ENCODE assay signal across 24 cellular contexts in the genomic region with DNA sequence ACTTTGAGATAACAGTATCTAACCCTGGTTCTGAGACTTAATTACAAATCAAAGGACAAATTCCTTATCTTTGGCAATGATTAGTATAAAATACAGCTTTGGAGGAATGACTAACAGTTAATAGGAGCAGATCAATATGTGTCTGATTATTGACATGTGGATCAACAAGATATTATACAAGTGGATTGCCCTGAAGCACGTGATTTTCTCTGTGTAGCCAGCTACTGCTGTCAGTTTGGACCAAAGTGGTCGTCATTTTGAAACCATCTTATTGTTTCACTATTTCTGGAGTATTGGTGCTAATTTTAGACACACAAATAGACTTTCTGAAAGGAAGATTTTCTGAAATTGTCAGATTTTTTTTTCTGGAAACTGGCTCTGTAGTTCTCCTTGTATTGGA.
"Had no signal": no experiment of that assay in that cellular context is flagged by ENCODE, and none has a peak within 500 bp of the region (broad histone marks: within the 10 kb centered on the region; RNA-seq: fewer than 3 reads in every experiment).

No MANE protein-coding gene starts in this region.

- H3K9me3 Mint-ChIP-seq: memory B cell; naive B cell; nephron progenitor cell; stimulated activated naive B cell treated with anti-CD40 and anti-IgM and Interleukin-4, amounts not matched to agents 10 μg/mL and 1 μg/mL and 100 μg/mL, for 72 hours had no signal

- H3K27ac Mint-ChIP-seq: memory B cell; nephron progenitor cell; stimulated activated naive B cell treated with anti-CD40 and anti-IgM and Interleukin-4, amounts not matched to agents 10 μg/mL and 1 μg/mL and 100 μg/mL, for 72 hours; stimulated activated naive CD8-positive, alpha-beta T cell treated with anti-CD3 and anti-CD28 coated beads, Interleukin-15, amount 100 ng/mL, for 72 hours had no signal

- DNase-seq: cortex of kidney; dorsolateral prefrontal cortex; effector memory CD4-positive, alpha-beta T cell; gastrocnemius medialis; heart right ventricle; islet precursor cell; left lung; lower lobe of right lung; naive B cell; nephron progenitor cell; psoas muscle; retina; right lobe of liver; spleen; stimulated activated CD4-positive, alpha-beta T cell treated with anti-CD3 and anti-CD28 coated beads, Interleukin-2, amount 100 ng/mL, for 24 hours; stimulated activated CD4-positive, alpha-beta T cell treated with anti-CD3 and anti-CD28 coated beads, Interleukin-4, amount 100 ng/mL, for 4 hours; stimulated activated naive B cell treated with anti-CD40 and anti-IgM and Interleukin-4, amounts not matched to agents 10 μg/mL and 1 μg/mL and 100 μg/mL, for 72 hours; stimulated activated naive CD8-positive, alpha-beta T cell treated with anti-CD3 and anti-CD28 coated beads, Interleukin-15, amount 100 ng/mL, for 72 hours; testis had no signal

- H3K4me1 ChIP-seq: esophagus muscularis mucosa, heart right ventricle, left lung, lower lobe of right lung, parathyroid adenoma, psoas muscle, spleen, testis, tibial nerve had no signal

- H3K27me3 Mint-ChIP-seq: stimulated activated naive B cell treated with anti-CD40 and anti-IgM and Interleukin-4, amounts not matched to agents 10 μg/mL and 1 μg/mL and 100 μg/mL, for 72 hours; stimulated activated naive CD8-positive, alpha-beta T cell treated with anti-CD3 and anti-CD28 coated beads, Interleukin-15, amount 100 ng/mL, for 72 hours had no signal

- H3K36me3 Mint-ChIP-seq: memory B cell; naive B cell; stimulated activated naive B cell treated with anti-CD40 and anti-IgM and Interleukin-4, amounts not matched to agents 10 μg/mL and 1 μg/mL and 100 μg/mL, for 72 hours had no signal

- ATAC-seq: gastrocnemius medialis; heart right ventricle; left lung; lower lobe of right lung; psoas muscle; stimulated activated naive B cell treated with anti-CD40 and anti-IgM and Interleukin-4, amounts not matched to agents 10 μg/mL and 1 μg/mL and 100 μg/mL, for 72 hours; stimulated activated naive CD8-positive, alpha-beta T cell treated with anti-CD3 and anti-CD28 coated beads, Interleukin-15, amount 100 ng/mL, for 72 hours had no signal

- H3K4me1 Mint-ChIP-seq: memory B cell; nephron progenitor cell; stimulated activated naive B cell treated with anti-CD40 and anti-IgM and Interleukin-4, amounts not matched to agents 10 μg/mL and 1 μg/mL and 100 μg/mL, for 72 hours; stimulated activated naive CD8-positive, alpha-beta T cell treated with anti-CD3 and anti-CD28 coated beads, Interleukin-15, amount 100 ng/mL, for 72 hours had no signal

- H3K27ac ChIP-seq: dorsolateral prefrontal cortex, epithelial cell of prostate, esophagus muscularis mucosa, gastrocnemius medialis, heart right ventricle, left lung, lower lobe of right lung, parathyroid adenoma, psoas muscle, right lobe of liver, spleen, testis, tibial nerve had no signal

- H3K9me3 ChIP-seq: esophagus muscularis mucosa, gastrocnemius medialis, left lung, lower lobe of right lung, psoas muscle, right lobe of liver, spleen, testis, tibial nerve had no signal

- H3K4me3 ChIP-seq: dorsolateral prefrontal cortex, esophagus muscularis mucosa, gastrocnemius medialis, heart right ventricle, left lung, lower lobe of right lung, psoas muscle, right lobe of liver, spleen, testis, tibial nerve had no signal

- H3K4me3 Mint-ChIP-seq: memory B cell; naive B cell; nephron progenitor cell; stimulated activated naive B cell treated with anti-CD40 and anti-IgM and Interleukin-4, amounts not matched to agents 10 μg/mL and 1 μg/mL and 100 μg/mL, for 72 hours; stimulated activated naive CD8-positive, alpha-beta T cell treated with anti-CD3 and anti-CD28 coated beads, Interleukin-15, amount 100 ng/mL, for 72 hours had no signal
